16 cellular contexts compared by ENCODE assay signal in the genomic region with DNA sequence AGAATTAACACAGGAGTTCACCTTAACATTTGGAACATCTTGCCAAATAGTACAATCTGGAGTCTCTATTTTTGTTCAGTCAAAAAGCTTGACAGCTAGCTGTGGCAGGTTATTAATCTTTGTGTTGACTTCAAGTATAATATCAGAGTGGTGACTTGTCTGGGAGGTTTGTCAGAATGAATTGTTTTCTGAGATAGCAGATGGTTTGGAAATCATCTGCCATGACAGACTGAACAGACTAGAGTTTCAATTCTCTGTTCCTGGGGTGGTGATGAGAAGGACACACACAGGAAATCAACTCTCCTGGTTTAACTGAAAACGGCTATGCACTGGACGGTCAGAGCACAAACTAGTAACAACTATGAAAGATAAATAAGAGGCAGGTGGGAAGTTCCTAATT.
DNase-seq lines count a peak whose midpoint lies in the region; ATAC-seq lines count a peak whose summit lies in the region.
"Had no signal": no experiment of that assay in that cellular context is flagged by ENCODE, and none has a peak within 500 bp of the region (broad histone marks: within the 10 kb centered on the region; RNA-seq: fewer than 3 reads in every experiment).

No MANE protein-coding gene starts in this region.

- peaks cover 7% of the 10 kb centered on the region for H3K9me3 Mint-ChIP-seq in activated T-cell treated with anti-CD3 and anti-CD28 coated beads, Interleukin-2, amount 50 U/mL, for 24 hours

- DNase-seq in G401 (ENCODE audit: low spot score) = peak; percentile 91
- DNase-seq in NCI-H446 treated with DMSO at 0.1 percent for 48 hours (lab: John Stamatoyannopoulos, UW) = peak; percentile 85
- DNase-seq in cerebellar cortex (ENCODE audit: low spot score) = peak; percentile 90
- no peak for DNase-seq in activated T-cell treated with anti-CD3 and anti-CD28 coated beads, Interleukin-2, amount 50 U/mL, for 24 hours
- DNase-seq in stimulated activated naive CD4-positive, alpha-beta T cell treated with Interleukin-2 at 50 U/mL for 16 hours (lab: John Stamatoyannopoulos, UW) = no peak
- DNase-seq in GM19238 (ENCODE audit: insufficient read length, low spot score) = no peak
- DNase-seq: AML-193; CD4-positive, CD25-positive, alpha-beta regulatory T cell; HCEC 1CT; NCI-H1092; NCI-H187; NCI-H524; SHP77 had no signal

- no peaks in the 10 kb centered on the region for H3K36me3 Mint-ChIP-seq in activated T-cell treated with anti-CD3 and anti-CD28 coated beads, Interleukin-2, amount 50 U/mL, for 24 hours (ENCODE audit: low read depth)
- H3K36me3 Mint-ChIP-seq: CD4-positive, CD25-positive, alpha-beta regulatory T cell had no signal

- H3K27ac Mint-ChIP-seq in activated T-cell treated with anti-CD3 and anti-CD28 coated beads, Interleukin-2, amount 50 U/mL, for 24 hours = no peak overlapping the region
- H3K27ac Mint-ChIP-seq: CD4-positive, CD25-positive, alpha-beta regulatory T cell had no signal

- ATAC-seq in GM21515 (IDR thresholded peaks at IDR 0.05; ENCODE audit: unreplicated experiment) (peak; percentile 47), GM18868 (IDR thresholded peaks at IDR 0.05; ENCODE audit: unreplicated experiment) (no peak)
- ATAC-seq: K562 had no signal

- in situ Hi-C loops in G401 (cut with HindIII; ENCODE audit: low sequenced_read_pairs) = no loop called here

- H3K4me3 Mint-ChIP-seq in activated T-cell treated with anti-CD3 and anti-CD28 coated beads, Interleukin-2, amount 50 U/mL, for 24 hours = no peak overlapping the region
- H3K4me3 Mint-ChIP-seq: CD4-positive, CD25-positive, alpha-beta regulatory T cell had no signal

- H3K4me1 Mint-ChIP-seq in activated T-cell treated with anti-CD3 and anti-CD28 coated beads, Interleukin-2, amount 50 U/mL, for 24 hours (ENCODE audit: low read depth) = no peaks in the 10 kb centered on the region

- peaks cover 21% of the 10 kb centered on the region for H3K27me3 Mint-ChIP-seq in activated T-cell treated with anti-CD3 and anti-CD28 coated beads, Interleukin-2, amount 50 U/mL, for 24 hours

Comparison
In these comparisons a context has a peak if more than half of its experiments do, and no peak if none do; other contexts are left out.
1. DNase-seq: peak in G401 (single experiment), NCI-H446 treated with DMSO at 0.1 percent for 48 hours (single experiment) and cerebellar cortex (single experiment); none in activated T-cell treated with anti-CD3 and anti-CD28 coated beads, Interleukin-2, amount 50 U/mL, for 24 hours (single experiment), stimulated activated naive CD4-positive, alpha-beta T cell treated with Interleukin-2 at 50 U/mL for 16 hours (single experiment) and GM19238 (single experiment).